In genomic region chr1:77834771-77835334, GRCh38 we compare ENCODE assay signal across 11 cellular contexts. TPM values are rescaled to one million over a fixed set of nuclear protein-coding genes. Genes with fewer than 3 reads are reported as not detected.
DNase-seq lines count a peak whose midpoint lies in the region; ATAC-seq and TF ChIP-seq lines count a peak whose summit lies in the region.
"Had no signal": no experiment of that assay in that cellular context is flagged by ENCODE, and none has a peak within 500 bp of the region (broad histone marks: within the 10 kb centered on the region; RNA-seq: fewer than 3 reads in every experiment).

No MANE protein-coding gene starts in this region.

- in situ Hi-C loops in gastrocnemius medialis (cut with MboI; ENCODE audit: low sequenced_read_pairs in 4 of 4): loop anchor here (5.0 to 10.0 kb wide), 3 partner anchors 47 to 57 kb away; partner anchors contain the start of gene NEXN (in 2 of the 4)

- TF ChIP-seq CTCF in cardiac muscle cell (IDR thresholded peaks at IDR 0.05; ENCODE audit: low read depth, low read length) (no peak), gastrocnemius medialis (IDR thresholded peaks at IDR 0.05 in 4 of 5, conservative IDR thresholded peaks at IDR 0.05 in 1 of 5) (no peak)

- DNase-seq in GM03348 (ENCODE audit: low spot score) (peak; percentile 29), SHP77 treated with DMSO at 0.1 percent for 48 hours (lab: John Stamatoyannopoulos, UW) (peak; percentile 86), cardiac muscle cell (ENCODE audit: low read depth in 1 of 2, low spot score in 1 of 2) (peak; percentile 59 to 85), gastrocnemius medialis (peak; percentile 70 to 82), AG08396 (ENCODE audit: low spot score) (no peak), NCI-H1694 (lab: John Stamatoyannopoulos, UW) (no peak)
- no peak for DNase-seq in activated CD4-positive, alpha-beta T cell treated with anti-CD3 and anti-CD28 coated beads for 36 hours
- DNase-seq: activated CD4-positive, CD25-positive, alpha-beta regulatory T cell; NCI-H446 treated with DMSO at 0.1 percent for 48 hours had no signal

- H3K4me3 Mint-ChIP-seq in activated CD4-positive, alpha-beta T cell treated with anti-CD3 and anti-CD28 coated beads for 36 hours: no peak overlapping the region
- H3K4me3 Mint-ChIP-seq: memory B cell had no signal

- H3K27me3 ChIP-seq in cardiac muscle cell (no peaks in the 10 kb centered on the region), gastrocnemius medialis (no peaks in the 10 kb centered on the region)

- POLR2A ChIA-PET in activated CD4-positive, alpha-beta T cell treated with anti-CD3 and anti-CD28 coated beads for 36 hours (lab: Charles Lee): no interaction called here

- H3K4me3 ChIP-seq in cardiac muscle cell (no peak overlapping the region), gastrocnemius medialis (no peak overlapping the region)

- ATAC-seq in gastrocnemius medialis (peak; percentile 40 to 46), HG03097 (IDR thresholded peaks at IDR 0.05; ENCODE audit: low FRiP score, unreplicated experiment) (no peak)
- no peak for ATAC-seq in activated CD4-positive, alpha-beta T cell treated with anti-CD3 and anti-CD28 coated beads for 36 hours

- no peaks in the 10 kb centered on the region for H3K9me3 Mint-ChIP-seq in activated CD4-positive, alpha-beta T cell treated with anti-CD3 and anti-CD28 coated beads for 36 hours (ENCODE audit: low read depth)
- H3K9me3 Mint-ChIP-seq: memory B cell had no signal

- H3K4me1 ChIP-seq in cardiac muscle cell (ENCODE audit: low read depth) (peaks cover 64% of the 10 kb centered on the region), gastrocnemius medialis (peaks cover 68 to 74% of the 10 kb centered on the region in 2 donors)

- intact Hi-C loops in gastrocnemius medialis (cut with DNase I; ENCODE audit: low total_unique reads): no loop called here
- intact Hi-C loops in activated CD4-positive, alpha-beta T cell treated with anti-CD3 and anti-CD28 coated beads for 36 hours (cut with DNase I, micrococcal nuclease): no loop called here

- H3K36me3 ChIP-seq in cardiac muscle cell (no peaks in the 10 kb centered on the region), gastrocnemius medialis (no peaks in the 10 kb centered on the region)

- no peaks in the 10 kb centered on the region for H3K27me3 Mint-ChIP-seq in activated CD4-positive, alpha-beta T cell treated with anti-CD3 and anti-CD28 coated beads for 36 hours
- H3K27me3 Mint-ChIP-seq: memory B cell had no signal

- TF ChIP-seq POLR2A in gastrocnemius medialis (IDR thresholded peaks at IDR 0.05): peak in 1 of 2 donors; percentile 44

- CTCF ChIA-PET in activated CD4-positive, alpha-beta T cell treated with anti-CD3 and anti-CD28 coated beads for 36 hours (lab: Charles Lee): interaction anchor here (0.8 kb wide), 1 partner anchor 23 kb away, joined by 3 read pairs; no protein-coding TSS in a partner anchor

- H3K4me1 Mint-ChIP-seq in activated CD4-positive, alpha-beta T cell treated with anti-CD3 and anti-CD28 coated beads for 36 hours: peaks cover 2% of the 10 kb centered on the region
- H3K4me1 Mint-ChIP-seq: memory B cell had no signal

- H3K27ac Mint-ChIP-seq in activated CD4-positive, alpha-beta T cell treated with anti-CD3 and anti-CD28 coated beads for 36 hours: no peak overlapping the region
- H3K27ac Mint-ChIP-seq: memory B cell had no signal

- H3K27ac ChIP-seq in cardiac muscle cell (peak overlapping the region; percentile 98), gastrocnemius medialis (peak overlapping the region; percentile 91 to 100 (median 97))

- H3K36me3 Mint-ChIP-seq in activated CD4-positive, alpha-beta T cell treated with anti-CD3 and anti-CD28 coated beads for 36 hours (ENCODE audit: low read depth): peaks cover 7% of the 10 kb centered on the region

- H3K9me3 ChIP-seq in cardiac muscle cell (ENCODE audit: low read depth) (no peaks in the 10 kb centered on the region), gastrocnemius medialis (no peaks in the 10 kb centered on the region)

RNA-seq across cellular contexts. Expression of gene NEXN, which starts 53.6 kb away (rescaled TPM):
- 18.5 and 42.9 TPM in 2 replicates for total RNA-seq in cardiac muscle cell
- polyA plus RNA-seq in cardiac muscle cell: 83.9 and 84.1 TPM in 2 replicates
- 100 to 1,000 TPM; 105 to 297 (median 200) TPM for total RNA-seq in gastrocnemius medialis
- 1 to 10 TPM; 2.1 to 3.6 TPM for total RNA-seq in activated CD4-positive, alpha-beta T cell treated with anti-CD3 and anti-CD28 coated beads for 36 hours

RNA-seq across cellular contexts. Expression of gene MIGA1, which starts 55.4 kb away (rescaled TPM):
- total RNA-seq in cardiac muscle cell (4.1 and 7.5 TPM in 2 replicates), gastrocnemius medialis (10 to 100 TPM; 15.0 to 21.7 (median 19.2) TPM)
- polyA plus RNA-seq in cardiac muscle cell: 4.9 and 8.1 TPM in 2 replicates
- 1 to 10 TPM; 7.2 to 9.0 TPM for total RNA-seq in activated CD4-positive, alpha-beta T cell treated with anti-CD3 and anti-CD28 coated beads for 36 hours

Comparison
In these comparisons a context has a peak if more than half of its experiments do, and no peak if none do; other contexts are left out.
1. DNase-seq: peak in GM03348 (single experiment), SHP77 treated with DMSO at 0.1 percent for 48 hours (single experiment), cardiac muscle cell (2 of 2) and gastrocnemius medialis (2 of 2); none in activated CD4-positive, alpha-beta T cell treated with anti-CD3 and anti-CD28 coated beads for 36 hours (single experiment), AG08396 (single experiment) and NCI-H1694 (single experiment).
2. ATAC-seq: peak in gastrocnemius medialis (2 of 2); none in HG03097 (single experiment) and activated CD4-positive, alpha-beta T cell treated with anti-CD3 and anti-CD28 coated beads for 36 hours (single experiment).